ENCODE assay signal across 39 cellular contexts in genomic region chr9:38699337-38699736, GRCh38. TPM values are rescaled to one million over a fixed set of nuclear protein-coding genes. Genes with fewer than 3 reads are reported as not detected.
"Had no signal": no experiment of that assay in that cellular context is flagged by ENCODE, and none has a peak within 500 bp of the region (broad histone marks: within the 10 kb centered on the region; RNA-seq: fewer than 3 reads in every experiment).

No MANE protein-coding gene starts in this region.

- DNase-seq: activated CD4-positive, alpha-beta memory T cell treated with anti-CD3 and anti-CD28 coated beads, Interleukin-2, amount 10 ng/mL, durations not matched to agents 7 days and 5 days; activated CD4-positive, alpha-beta T cell treated with anti-CD3 and anti-CD28 coated beads for 1 hour; activated CD4-positive, alpha-beta T cell treated with anti-CD3 and anti-CD28 coated beads for 48 hours; activated CD4-positive, CD25-positive, alpha-beta regulatory T cell; activated CD8-positive, alpha-beta memory T cell treated with anti-CD3 and anti-CD28 coated beads for 24 hours; activated CD8-positive, alpha-beta memory T cell treated with anti-CD3 and anti-CD28 coated beads, Interleukin-2, amount 10 ng/mL, durations not matched to agents 7 days and 5 days; activated CD8-positive, alpha-beta memory T cell treated with anti-CD3 and anti-CD28 coated beads, Interleukin-2, amount 50 U/mL, for 48 hours; activated effector memory CD4-positive, alpha-beta T cell treated with Interleukin-2 at 50 U/mL for 16 hours; activated naive CD4-positive, alpha-beta T cell treated with anti-CD3 and anti-CD28 coated beads, Interleukin-2, amount 10 ng/mL, durations not matched to agents 7 days and 5 days; activated naive CD8-positive, alpha-beta T cell treated with anti-CD3 and anti-CD28 coated beads, Interleukin-2, amount 50 U/mL, for 24 hours; activated T-cell treated with anti-CD3 and anti-CD28 coated beads, Interleukin-2, amount 50 U/mL, for 48 hours; anterior cingulate cortex; central memory CD4-positive, alpha-beta T cell; MM.1S; MV-4-11; NCI-H1092; NCI-H1436 treated with DMSO at 0.1 percent for 48 hours; NCI-H1694 treated with DMSO at 0.1 percent for 48 hours; NCI-H2029; NCI-H2107; NCI-H2171 treated with DMSO at 0.1 percent for 48 hours; NCI-H2227 treated with DMSO at 0.1 percent for 48 hours; NCI-H446 treated with DMSO at 0.1 percent for 48 hours; NCI-H524 treated with DMSO at 0.1 percent for 48 hours; NCI-H748 treated with DMSO at 0.1 percent for 48 hours; NK-92 treated with Interleukin-12 subunit alpha and Interleukin-12 subunit beta, amount 100 ng/mL, for 24 hours; Right ventricle myocardium superior; SJCRH30; T1000; WERI-Rb-1 had no signal

- H3K27me3 ChIP-seq: SJCRH30 had no signal

- H3K27ac ChIP-seq: KMS-11, SK-N-MC, WERI-Rb-1 had no signal

- H3K36me3 Mint-ChIP-seq: activated CD8-positive, alpha-beta memory T cell treated with anti-CD3 and anti-CD28 coated beads, Interleukin-2, amount 10 ng/mL, durations not matched to agents 7 days and 5 days; activated naive CD4-positive, alpha-beta T cell treated with anti-CD3 and anti-CD28 coated beads, Interleukin-2, amount 10 ng/mL, durations not matched to agents 7 days and 5 days; activated naive CD8-positive, alpha-beta T cell; brain had no signal

- H3K9me3 ChIP-seq: SJCRH30 had no signal

- FAIRE-seq: bronchial epithelial cell had no signal

- H3K9ac ChIP-seq: KMS-11 had no signal

- H3K4me2 ChIP-seq: KMS-11 had no signal

- H3K4me3 Mint-ChIP-seq: activated CD4-positive, alpha-beta memory T cell treated with anti-CD3 and anti-CD28 coated beads, Interleukin-2, amount 10 ng/mL, durations not matched to agents 7 days and 5 days; activated CD8-positive, alpha-beta memory T cell treated with anti-CD3 and anti-CD28 coated beads, Interleukin-2, amount 10 ng/mL, durations not matched to agents 7 days and 5 days; activated naive CD4-positive, alpha-beta T cell treated with anti-CD3 and anti-CD28 coated beads, Interleukin-2, amount 10 ng/mL, durations not matched to agents 7 days and 5 days; activated naive CD8-positive, alpha-beta T cell; activated naive CD8-positive, alpha-beta T cell treated with anti-CD3 and anti-CD28 coated beads, Interleukin-2, amount 50 U/mL, for 24 hours; brain had no signal

- ATAC-seq: activated CD8-positive, alpha-beta memory T cell treated with anti-CD3 and anti-CD28 coated beads, Interleukin-2, amount 10 ng/mL, durations not matched to agents 7 days and 5 days; activated naive CD8-positive, alpha-beta T cell treated with anti-CD3 and anti-CD28 coated beads, Interleukin-2, amount 50 U/mL, for 24 hours had no signal

- H3K27ac Mint-ChIP-seq: activated CD4-positive, alpha-beta memory T cell treated with anti-CD3 and anti-CD28 coated beads, Interleukin-2, amount 10 ng/mL, durations not matched to agents 7 days and 5 days; activated CD8-positive, alpha-beta memory T cell treated with anti-CD3 and anti-CD28 coated beads, Interleukin-2, amount 10 ng/mL, durations not matched to agents 7 days and 5 days; activated naive CD4-positive, alpha-beta T cell treated with anti-CD3 and anti-CD28 coated beads, Interleukin-2, amount 10 ng/mL, durations not matched to agents 7 days and 5 days; activated naive CD8-positive, alpha-beta T cell; activated naive CD8-positive, alpha-beta T cell treated with anti-CD3 and anti-CD28 coated beads, Interleukin-2, amount 50 U/mL, for 24 hours; brain had no signal

- H3K4me1 Mint-ChIP-seq: activated CD4-positive, alpha-beta memory T cell treated with anti-CD3 and anti-CD28 coated beads, Interleukin-2, amount 10 ng/mL, durations not matched to agents 7 days and 5 days; activated CD8-positive, alpha-beta memory T cell treated with anti-CD3 and anti-CD28 coated beads, Interleukin-2, amount 10 ng/mL, durations not matched to agents 7 days and 5 days; activated naive CD4-positive, alpha-beta T cell treated with anti-CD3 and anti-CD28 coated beads, Interleukin-2, amount 10 ng/mL, durations not matched to agents 7 days and 5 days; activated naive CD8-positive, alpha-beta T cell treated with anti-CD3 and anti-CD28 coated beads, Interleukin-2, amount 50 U/mL, for 24 hours had no signal

- H3K36me3 ChIP-seq: SJCRH30, WERI-Rb-1 had no signal

- H3K9me3 Mint-ChIP-seq: activated CD4-positive, alpha-beta memory T cell treated with anti-CD3 and anti-CD28 coated beads, Interleukin-2, amount 10 ng/mL, durations not matched to agents 7 days and 5 days; activated naive CD4-positive, alpha-beta T cell treated with anti-CD3 and anti-CD28 coated beads, Interleukin-2, amount 10 ng/mL, durations not matched to agents 7 days and 5 days; activated naive CD8-positive, alpha-beta T cell treated with anti-CD3 and anti-CD28 coated beads, Interleukin-2, amount 50 U/mL, for 24 hours had no signal

- H3K27me3 Mint-ChIP-seq: activated naive CD8-positive, alpha-beta T cell treated with anti-CD3 and anti-CD28 coated beads, Interleukin-2, amount 50 U/mL, for 24 hours had no signal

- H3K4me3 ChIP-seq: SJCRH30, SK-N-MC had no signal

RNA-seq across cellular contexts. Expression of gene FAM240B, which starts 20.6 kb away (rescaled TPM):
- total RNA-seq: activated CD4-positive, alpha-beta memory T cell treated with anti-CD3 and anti-CD28 coated beads, Interleukin-2, amount 10 ng/mL, durations not matched to agents 7 days and 5 days; activated CD8-positive, alpha-beta memory T cell treated with anti-CD3 and anti-CD28 coated beads, Interleukin-2, amount 10 ng/mL, durations not matched to agents 7 days and 5 days; bronchial epithelial cell; cerebellum; LHCN-M2; Right ventricle myocardium superior; SJCRH30; T-helper 1 cell treated with Interleukin-12 subunit alpha and Interleukin-12 subunit beta and Interleukin-4 antibody, amounts not matched to agents 30 ng/mL and 1 ng/mL, for 36 hours; T-helper 2 cell treated with Interferon-gamma antibody and Interleukin-4, amounts not matched to agents 100 ng/mL and 5 ng/mL, for 36 hours had no signal
